Comparison of ENCODE assay signal across 12 cellular contexts in genomic region chrX:140709421-140709846, GRCh38. TPM values are rescaled to one million over a fixed set of nuclear protein-coding genes. Genes with fewer than 3 reads are reported as not detected.
DNase-seq lines count a peak whose midpoint lies in the region; ATAC-seq, FAIRE-seq and TF ChIP-seq lines count a peak whose summit lies in the region.
"Had no signal": no experiment of that assay in that cellular context is flagged by ENCODE, and none has a peak within 500 bp of the region (broad histone marks: within the 10 kb centered on the region; RNA-seq: fewer than 3 reads in every experiment).

Gene LINC00632, plus strand, starts transcription at chrX:140709759.

- no peak for TF ChIP-seq RAD21 in HepG2 (CRISPR knock-in tag; IDR thresholded peaks at IDR 0.05)

- no peaks in the 10 kb centered on the region for H3K27me3 ChIP-seq in neural progenitor cell
- H3K27me3 ChIP-seq in HepG2 (ENCODE audit: control insufficient read depth in 1 of 2, insufficient read depth in 2 of 2, low read length in 2 of 2) = no peaks in the 10 kb centered on the region; a peak in 1 of 5 replicates
- H3K27me3 ChIP-seq: esophagus squamous epithelium had no signal

- H3F3A ChIP-seq in neural progenitor cell (ENCODE audit: low read depth) = no peaks in the 10 kb centered on the region

- H4K20me1 ChIP-seq in neural progenitor cell (ENCODE audit: low read depth) (no peaks in the 10 kb centered on the region), HepG2 (ENCODE audit: insufficient read depth, low read length) (no peaks in the 10 kb centered on the region)

- no peak within 1 kb of the TSS for H2AFZ ChIP-seq in neural progenitor cell (replicated peaks)
- H2AFZ ChIP-seq in HepG2 (ENCODE audit: low read length) = no peak within 1 kb of the TSS

- no peak within 1 kb of the TSS for H3K27ac Mint-ChIP-seq in activated CD4-positive, alpha-beta memory T cell treated with anti-CD3 and anti-CD28 coated beads, Interleukin-2, amount 10 ng/mL, durations not matched to agents 7 days and 5 days
- H3K27ac Mint-ChIP-seq in activated CD4-positive, alpha-beta memory T cell treated with anti-CD3 and anti-CD28 coated beads for 36 hours = no peak within 1 kb of the TSS
- H3K27ac Mint-ChIP-seq in neural progenitor cell = peak within 1 kb of the TSS; percentile 92
- H3K27ac Mint-ChIP-seq: T-cell had no signal

- 2% methylated on average over 3 of the region's 3 CpGs for WGBS in HepG2 (ENCODE audit: low lambda C conversion rate)

- CTCF ChIA-PET in activated CD4-positive, alpha-beta memory T cell treated with anti-CD3 and anti-CD28 coated beads, Interleukin-2, amount 10 ng/mL, durations not matched to agents 7 days and 5 days (lab: Charles Lee) = no interaction called here
- CTCF ChIA-PET in activated CD4-positive, alpha-beta memory T cell treated with anti-CD3 and anti-CD28 coated beads for 36 hours (lab: Charles Lee) = no interaction called here
- CTCF ChIA-PET in HepG2 (lab: Yijun Ruan, JAX; ENCODE audit: low intra/inter-chr PET ratio, low total read pairs) = no interaction called here

- no peak within 1 kb of the TSS for H3K4me3 Mint-ChIP-seq in activated CD4-positive, alpha-beta memory T cell treated with anti-CD3 and anti-CD28 coated beads, Interleukin-2, amount 10 ng/mL, durations not matched to agents 7 days and 5 days
- H3K4me3 Mint-ChIP-seq in activated CD4-positive, alpha-beta memory T cell treated with anti-CD3 and anti-CD28 coated beads for 36 hours = no peak within 1 kb of the TSS
- H3K4me3 Mint-ChIP-seq in neural progenitor cell = peak within 1 kb of the TSS; percentile 91
- H3K4me3 Mint-ChIP-seq: T-cell had no signal

- intact Hi-C loops in activated CD4-positive, alpha-beta memory T cell treated with anti-CD3 and anti-CD28 coated beads for 36 hours (cut with micrococcal nuclease) = no loop called here
- intact Hi-C loops in cardiac septum (cut with DNase I) (no loop called here), HepG2 (cut with micrococcal nuclease; ENCODE audit: unreplicated experiment) (no loop called here)

- H3K27ac ChIP-seq in neural progenitor cell (no peak within 1 kb of the TSS), HepG2 (ENCODE audit: extremely low read length, insufficient read depth, low read length) (no peak within 1 kb of the TSS)
- H3K27ac ChIP-seq: esophagus squamous epithelium had no signal

- peaks cover 3% of the 10 kb centered on the region for H3K4me1 Mint-ChIP-seq in activated CD4-positive, alpha-beta memory T cell treated with anti-CD3 and anti-CD28 coated beads, Interleukin-2, amount 10 ng/mL, durations not matched to agents 7 days and 5 days
- no peaks in the 10 kb centered on the region for H3K4me1 Mint-ChIP-seq in activated CD4-positive, alpha-beta memory T cell treated with anti-CD3 and anti-CD28 coated beads for 36 hours (ENCODE audit: low read depth)
- H3K4me1 Mint-ChIP-seq in neural progenitor cell = peaks cover 22% of the 10 kb centered on the region

- ATAC-seq in HG03342 (IDR thresholded peaks at IDR 0.05; ENCODE audit: unreplicated experiment) (no peak), HepG2 (no peak)
- ATAC-seq: T-cell had no signal

- H3K79me2 ChIP-seq in neural progenitor cell (ENCODE audit: low read depth) (no peaks in the 10 kb centered on the region), HepG2 (ENCODE audit: insufficient read depth, low read length) (no peaks in the 10 kb centered on the region)

- H3K36me3 Mint-ChIP-seq in activated CD4-positive, alpha-beta memory T cell treated with anti-CD3 and anti-CD28 coated beads, Interleukin-2, amount 10 ng/mL, durations not matched to agents 7 days and 5 days (ENCODE audit: low read depth) = no peaks in the 10 kb centered on the region
- H3K36me3 Mint-ChIP-seq in activated CD4-positive, alpha-beta memory T cell treated with anti-CD3 and anti-CD28 coated beads for 36 hours = no peaks in the 10 kb centered on the region
- no peaks in the 10 kb centered on the region for H3K36me3 Mint-ChIP-seq in neural progenitor cell
- H3K36me3 Mint-ChIP-seq: T-cell had no signal

- H3K36me3 ChIP-seq in neural progenitor cell = no peaks in the 10 kb centered on the region
- no peaks in the 10 kb centered on the region for H3K36me3 ChIP-seq in HepG2 (replicated peaks in 1 of 2; ENCODE audit: control insufficient read depth in 1 of 2, insufficient read depth in 2 of 2, low read length in 2 of 2)
- H3K36me3 ChIP-seq: esophagus squamous epithelium had no signal

- no peak for TF ChIP-seq CTCF in neural progenitor cell (IDR thresholded peaks at IDR 0.05)
- no peak for TF ChIP-seq CTCF in HepG2 (CRISPR knock-in tag; IDR thresholded peaks at IDR 0.05)

- in situ Hi-C loops in HepG2 (cut with HindIII; ENCODE audit: extremely low pct_ligation_motif_present, low pct_unique_long_range_greater_than_20kb) = no loop called here

- no peak for TF ChIP-seq POLR2A in HepG2 (IDR thresholded peaks at IDR 0.05; ENCODE audit: insufficient read depth in 1 of 2, low read depth in 2 of 2, low read length in 2 of 2)

- DNase-seq in activated CD4-positive, alpha-beta memory T cell treated with anti-CD3 and anti-CD28 coated beads, Interleukin-2, amount 10 ng/mL, durations not matched to agents 7 days and 5 days = no peak
- DNase-seq in activated CD4-positive, alpha-beta memory T cell treated with anti-CD3 and anti-CD28 coated beads for 36 hours = no peak
- peak; percentile 41 for DNase-seq in cardiac septum (ENCODE audit: low spot score)
- peak; percentile 51 for DNase-seq in neural progenitor cell (ENCODE audit: low spot score)
- DNase-seq in activated CD4-positive, alpha-beta T cell treated with anti-CD3 and anti-CD28 coated beads, Interleukin-2, amount 50 U/mL, for 4 hours = no peak
- no peak for DNase-seq in HepG2 (ENCODE audit: low spot score)
- no peak for DNase-seq in islet precursor cell
- DNase-seq: esophagus squamous epithelium, NCI-H2171 treated with DMSO at 0.1 percent for 48 hours, T-cell had no signal

- FAIRE-seq in HepG2 (lab: Jason Lieb, UNC) = no peak
- FAIRE-seq: A204.1 had no signal

- no TSS peak for BruUV-seq in HepG2 (replicated peaks; lab: Mats Ljungman, UMichigan)

- peak within 1 kb of the TSS; percentile 72 for H3K4me2 ChIP-seq in neural progenitor cell
- H3K4me2 ChIP-seq in HepG2 (ENCODE audit: low read depth, low read length) = no peak within 1 kb of the TSS

- H3K9me3 ChIP-seq in neural progenitor cell (ENCODE audit: low read depth) (no peaks in the 10 kb centered on the region), HepG2 (ENCODE audit: low read length) (no peaks in the 10 kb centered on the region)
- H3K9me3 ChIP-seq: esophagus squamous epithelium had no signal

- H3K4me3 ChIP-seq in neural progenitor cell (peak within 1 kb of the TSS; percentile 42), HepG2 (replicated peaks in 1 of 3; ENCODE audit: insufficient read depth in 1 of 3, low read depth in 2 of 3, low read length in 3 of 3) (no peak within 1 kb of the TSS)
- H3K4me3 ChIP-seq: esophagus squamous epithelium had no signal

- POLR2A ChIA-PET in activated CD4-positive, alpha-beta memory T cell treated with anti-CD3 and anti-CD28 coated beads, Interleukin-2, amount 10 ng/mL, durations not matched to agents 7 days and 5 days (lab: Charles Lee) = no interaction called here
- POLR2A ChIA-PET in activated CD4-positive, alpha-beta memory T cell treated with anti-CD3 and anti-CD28 coated beads for 36 hours (lab: Charles Lee) = no interaction called here
- POLR2A ChIA-PET in HepG2 (lab: Yijun Ruan, JAX) = no interaction called here

- no peaks in the 10 kb centered on the region for H3K27me3 Mint-ChIP-seq in activated CD4-positive, alpha-beta memory T cell treated with anti-CD3 and anti-CD28 coated beads, Interleukin-2, amount 10 ng/mL, durations not matched to agents 7 days and 5 days
- H3K27me3 Mint-ChIP-seq in activated CD4-positive, alpha-beta memory T cell treated with anti-CD3 and anti-CD28 coated beads for 36 hours = peaks cover 1% of the 10 kb centered on the region
- peaks cover 2% of the 10 kb centered on the region for H3K27me3 Mint-ChIP-seq in neural progenitor cell (ENCODE audit: insufficient read depth, low read depth)

- H3K4me1 ChIP-seq in neural progenitor cell (no peaks in the 10 kb centered on the region), HepG2 (ENCODE audit: insufficient read depth, low read length) (no peaks in the 10 kb centered on the region)

- no peaks in the 10 kb centered on the region for H3K9me3 Mint-ChIP-seq in activated CD4-positive, alpha-beta memory T cell treated with anti-CD3 and anti-CD28 coated beads, Interleukin-2, amount 10 ng/mL, durations not matched to agents 7 days and 5 days
- H3K9me3 Mint-ChIP-seq in activated CD4-positive, alpha-beta memory T cell treated with anti-CD3 and anti-CD28 coated beads for 36 hours = no peaks in the 10 kb centered on the region
- no peaks in the 10 kb centered on the region for H3K9me3 Mint-ChIP-seq in neural progenitor cell
- H3K9me3 Mint-ChIP-seq: T-cell had no signal

- TF ChIP-seq EP300 in HepG2 (IDR thresholded peaks at IDR 0.05; ENCODE audit: low read depth in 2 of 2, low read length in 2 of 2) (no peak), HepG2 (CRISPR knock-in tag; IDR thresholded peaks at IDR 0.05; ENCODE audit: borderline replicate concordance) (no peak)

- H3K9ac ChIP-seq in neural progenitor cell (no peak within 1 kb of the TSS), HepG2 (ENCODE audit: insufficient read depth, low read depth, low read length) (no peak within 1 kb of the TSS)

RNA-seq across cellular contexts. Expression of gene LINC00632, which starts in this region (rescaled TPM):
- 10 to 100 TPM; 37.4 to 39.9 TPM for total RNA-seq in activated CD4-positive, alpha-beta memory T cell treated with anti-CD3 and anti-CD28 coated beads, Interleukin-2, amount 10 ng/mL, durations not matched to agents 7 days and 5 days
- total RNA-seq in activated CD4-positive, alpha-beta memory T cell treated with anti-CD3 and anti-CD28 coated beads for 36 hours = 1 to 10 TPM; 1.6 to 1.8 TPM
- 191 TPM for total RNA-seq in cardiac septum
- total RNA-seq in neural progenitor cell (ENCODE audit: low replicate concordance) = 12.0 and 13.7 TPM in 2 replicates
- not detected in 2 replicates for total RNA-seq in HepG2 (2016; rRNA removed; fragmentation: Illumina TruSeq; extraction: Trizol)
- total RNA-seq in HepG2 (2016; cell fraction: cytosol; rRNA removed; fragmentation: Illumina TruSeq; extraction: Trizol; ENCODE audit: low read depth) = 0.10 TPM in 1 of 2 replicates, not detected in the other
- total RNA-seq in HepG2 (2016; cell fraction: insoluble cytoplasmic fraction; rRNA removed; fragmentation: Illumina TruSeq; extraction: Trizol) = 0.15 TPM in 1 of 2 replicates, not detected in the other
- not detected in 2 replicates for total RNA-seq in HepG2 (2016; cell fraction: membrane; rRNA removed; fragmentation: Illumina TruSeq; extraction: Trizol)
- total RNA-seq in HepG2 (2016; cell fraction: nucleus; rRNA removed; fragmentation: Illumina TruSeq; extraction: Trizol) = not detected in 2 replicates
- polyA plus RNA-seq in HepG2 (2011; rRNA removed) = 0.10 and 0.13 TPM in 2 replicates
- 0.07 TPM in 1 of 2 replicates, not detected in the other for polyA plus RNA-seq in HepG2 (2011; cell fraction: cytosol; rRNA removed)
- not detected in 2 replicates for polyA plus RNA-seq in HepG2 (2011; cell fraction: nucleus; rRNA removed)
- not detected in 2 replicates for polyA plus RNA-seq in HepG2 (2012)
- polyA plus RNA-seq in HepG2 (2016; cell fraction: cytosol; fragmentation: Illumina TruSeq; extraction: Trizol; ENCODE audit: low read depth) = not detected in 2 replicates
- not detected in 2 replicates for polyA plus RNA-seq in HepG2 (2016; cell fraction: insoluble cytoplasmic fraction; fragmentation: Illumina TruSeq; extraction: Trizol; ENCODE audit: low read depth)
- not detected in 2 replicates for polyA plus RNA-seq in HepG2 (2016; cell fraction: membrane; fragmentation: Illumina TruSeq; extraction: Trizol; ENCODE audit: low read depth)
- not detected in 2 replicates for polyA plus RNA-seq in HepG2 (2016; cell fraction: nucleus; fragmentation: Illumina TruSeq; extraction: Trizol; ENCODE audit: insufficient read depth, low read depth)
- polyA minus RNA-seq in HepG2 (2011; rRNA and poly(A)+ RNA removed; ENCODE audit: low replicate concordance) = not detected in 2 replicates
- polyA minus RNA-seq in HepG2 (2011; cell fraction: cytosol; rRNA and poly(A)+ RNA removed) = not detected in 2 replicates
- not detected in 2 replicates for polyA minus RNA-seq in HepG2 (2011; cell fraction: nucleus; rRNA and poly(A)+ RNA removed)

Comparison
In these comparisons a context has a peak if more than half of its experiments do, and no peak if none do; other contexts are left out.
1. DNase-seq: peak in cardiac septum (single experiment) and neural progenitor cell (single experiment); none in activated CD4-positive, alpha-beta memory T cell treated with anti-CD3 and anti-CD28 coated beads, Interleukin-2, amount 10 ng/mL, durations not matched to agents 7 days and 5 days (single experiment), activated CD4-positive, alpha-beta memory T cell treated with anti-CD3 and anti-CD28 coated beads for 36 hours (single experiment), activated CD4-positive, alpha-beta T cell treated with anti-CD3 and anti-CD28 coated beads, Interleukin-2, amount 50 U/mL, for 4 hours (0 of 2), HepG2 (single experiment) and islet precursor cell (single experiment).